17 cellular contexts compared by ENCODE assay signal in the genomic region with DNA sequence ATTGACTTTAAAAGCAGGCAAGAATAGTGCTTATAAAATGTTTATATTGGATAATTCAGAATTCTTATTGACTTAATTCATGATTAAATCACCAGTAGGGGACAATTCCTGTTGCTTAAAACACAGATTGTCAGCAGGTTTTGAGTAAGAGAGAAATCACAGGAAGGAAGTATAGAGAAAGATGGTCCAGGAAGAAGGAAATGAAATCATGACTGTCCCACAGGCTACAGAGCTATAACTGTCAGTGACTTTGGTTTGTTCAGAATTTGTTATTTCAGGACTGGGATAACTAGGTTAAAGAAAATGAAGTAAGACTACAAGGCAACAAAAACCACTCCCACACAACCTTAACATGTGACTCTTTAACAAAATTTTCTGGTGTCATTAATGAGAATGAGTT. TPM values are rescaled to one million over a fixed set of nuclear protein-coding genes. Genes with fewer than 3 reads are reported as not detected.
"Had no signal": no experiment of that assay in that cellular context is flagged by ENCODE, and none has a peak within 500 bp of the region (broad histone marks: within the 10 kb centered on the region; RNA-seq: fewer than 3 reads in every experiment).

No MANE protein-coding gene starts in this region.

- FAIRE-seq: astrocyte had no signal

- ATAC-seq: activated T-helper 17 cell treated with anti-CD3 and anti-CD28 coated beads, Interleukin-2, amount 50 U/mL, for 72 hours; left lung; natural killer cell had no signal

- H3K4me3 ChIP-seq: dorsolateral prefrontal cortex, left lung, right atrium auricular region, thoracic aorta had no signal

- H3K36me3 ChIP-seq: left lung, right atrium auricular region, thoracic aorta had no signal

- H3K27ac ChIP-seq: dorsolateral prefrontal cortex, left lung, thoracic aorta had no signal

- H3K27me3 ChIP-seq: left lung, right atrium auricular region had no signal

- H3K9me3 ChIP-seq: left lung, right atrium auricular region, thoracic aorta had no signal

- DNase-seq: activated CD4-positive, alpha-beta T cell treated with anti-CD3 and anti-CD28 coated beads, Interleukin-2, amount 10 ng/mL, durations not matched to agents 7 days and 5 days; activated CD8-positive, alpha-beta memory T cell treated with anti-CD3 and anti-CD28 coated beads for 24 hours; activated naive CD4-positive, alpha-beta T cell treated with anti-CD3 and anti-CD28 coated beads, Interleukin-2, amount 10 ng/mL, durations not matched to agents 7 days and 5 days; dorsolateral prefrontal cortex; endodermal cell; islet precursor cell; left lung; mesenchymal stem cell; natural killer cell; nucleus accumbens had no signal

RNA-seq across cellular contexts. Expression of a gene that starts 6.8 kb away (rescaled TPM):
- total RNA-seq: activated CD4-positive, alpha-beta T cell treated with anti-CD3 and anti-CD28 coated beads, Interleukin-2, amount 10 ng/mL, durations not matched to agents 7 days and 5 days; activated T-helper 17 cell treated with anti-CD3 and anti-CD28 coated beads, Interleukin-2, amount 50 U/mL, for 72 hours; astrocyte; chondrocyte; left lung; natural killer cell; posterior vena cava; right atrium auricular region; thoracic aorta had no signal
- polyA plus RNA-seq: esophagus had no signal

RNA-seq across cellular contexts. Expression of a gene that starts 8.3 kb away (rescaled TPM):
- total RNA-seq: activated CD4-positive, alpha-beta T cell treated with anti-CD3 and anti-CD28 coated beads, Interleukin-2, amount 10 ng/mL, durations not matched to agents 7 days and 5 days; activated T-helper 17 cell treated with anti-CD3 and anti-CD28 coated beads, Interleukin-2, amount 50 U/mL, for 72 hours had no signal

RNA-seq across cellular contexts. Expression of a gene that starts 22.6 kb away (rescaled TPM):
- total RNA-seq: activated CD4-positive, alpha-beta T cell treated with anti-CD3 and anti-CD28 coated beads, Interleukin-2, amount 10 ng/mL, durations not matched to agents 7 days and 5 days; natural killer cell had no signal
